ENCODE assay signal across 8 cellular contexts in the genomic region with DNA sequence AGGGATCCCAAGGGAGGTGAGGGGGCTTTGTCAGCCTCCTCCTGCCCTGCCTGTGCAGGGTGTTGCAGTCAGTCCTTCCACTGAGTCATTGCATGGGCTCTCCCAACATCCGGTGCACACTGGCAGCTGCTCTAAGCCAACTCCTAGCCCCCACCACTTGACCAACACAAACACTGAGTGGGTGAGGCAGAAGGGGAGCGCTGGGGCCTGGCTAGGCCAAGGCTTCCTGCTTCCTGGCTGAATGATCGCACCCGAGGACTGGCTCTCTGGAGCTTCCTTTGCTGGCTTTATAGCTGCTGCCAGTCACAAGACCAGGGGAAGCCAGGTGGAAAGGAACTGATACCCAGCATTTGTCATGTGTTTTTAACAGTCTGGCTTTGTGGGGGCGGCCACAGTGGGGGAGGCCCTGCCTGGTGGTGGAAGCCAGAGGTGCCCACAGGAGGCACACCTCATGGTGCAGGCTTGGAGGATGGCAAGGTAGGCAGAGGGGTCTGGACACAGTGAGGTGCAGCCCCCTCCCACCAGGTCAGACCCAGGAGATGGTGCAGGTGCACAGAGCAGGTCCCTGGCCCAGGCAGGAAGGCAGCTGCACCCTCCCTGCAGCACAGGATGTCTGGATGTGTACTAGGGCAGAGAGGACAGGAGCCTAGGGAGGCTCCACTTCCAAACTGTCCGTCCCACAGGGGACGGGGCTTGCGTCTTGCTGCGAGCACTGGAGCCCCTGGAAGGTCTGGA. TPM values are rescaled to one million over a fixed set of nuclear protein-coding genes. Genes with fewer than 3 reads are reported as not detected.
DNase-seq lines count a peak whose midpoint lies in the region; ATAC-seq and TF ChIP-seq lines count a peak whose summit lies in the region.

No MANE protein-coding gene starts in this region.

- H3K27me3 ChIP-seq in ACC112 (ENCODE audit: insufficient read depth, low read length) = no peaks in the 10 kb centered on the region

- TF ChIP-seq POLR2A in GM18526 (IDR thresholded peaks at IDR 0.05; ENCODE audit: extremely low read depth, insufficient read length) = peak; percentile 31

- H3K4me1 ChIP-seq in ACC112 (ENCODE audit: control insufficient read depth, insufficient read depth, low read length, unreplicated experiment) = peaks cover 35% of the 10 kb centered on the region

- H2AFZ ChIP-seq in ACC112 (ENCODE audit: low read length, unreplicated experiment) = no peak overlapping the region

- H3K79me2 ChIP-seq in ACC112 (ENCODE audit: control insufficient read depth, insufficient read depth, low read length, unreplicated experiment) = peaks cover 4% of the 10 kb centered on the region

- no peak overlapping the region for H3K4me3 ChIP-seq in ACC112 (ENCODE audit: low read depth, low read length)

- DNase-seq in SW 1271 (lab: John Stamatoyannopoulos, UW) = peak; percentile 51 to 73
- DNase-seq in brain pericyte (ENCODE audit: low read depth, low spot score) = peak; percentile 61
- DNase-seq in left lobe of liver (ENCODE audit: low spot score) = no peak
- peak; percentile 51 to 53 for DNase-seq in stimulated activated CD8-positive, alpha-beta memory T cell treated with anti-CD3 and anti-CD28 coated beads, Interleukin-2, amount 100 ng/mL, for 48 hours (ENCODE audit: low read depth in 2 of 2)

- peak overlapping the region; percentile 60 for H3K27ac ChIP-seq in ACC112 (ENCODE audit: low read depth, low read length)

- peak; percentile 52 for ATAC-seq in HG03565 (IDR thresholded peaks at IDR 0.05; ENCODE audit: unreplicated experiment)
- ATAC-seq in left lobe of liver = peak; percentile 17
- ATAC-seq in HG02571 (IDR thresholded peaks at IDR 0.05; ENCODE audit: unreplicated experiment) = no peak

- H3K36me3 ChIP-seq in ACC112 (ENCODE audit: insufficient read depth, low read length) = peaks cover 4% of the 10 kb centered on the region; the same call in 1 of the 2 replicates

RNA-seq across cellular contexts. Expression of a gene that starts 6.9 kb away (rescaled TPM):
- total RNA-seq in left lobe of liver = 28.0 TPM

RNA-seq across cellular contexts. Expression of a gene that starts 12.5 kb away (rescaled TPM):
- total RNA-seq in left lobe of liver = 5.8 TPM

RNA-seq across cellular contexts. Expression of a gene that starts 31.3 kb away (rescaled TPM):
- total RNA-seq in left lobe of liver = 16.0 TPM

RNA-seq across cellular contexts. Expression of a gene that starts 31.5 kb away (rescaled TPM):
- 5.1 TPM for total RNA-seq in left lobe of liver

RNA-seq across cellular contexts. Expression of a gene that starts 53.6 kb away (rescaled TPM):
- 14.9 TPM for total RNA-seq in left lobe of liver
